ENCODE assay signal across 29 cellular contexts in the genomic region with DNA sequence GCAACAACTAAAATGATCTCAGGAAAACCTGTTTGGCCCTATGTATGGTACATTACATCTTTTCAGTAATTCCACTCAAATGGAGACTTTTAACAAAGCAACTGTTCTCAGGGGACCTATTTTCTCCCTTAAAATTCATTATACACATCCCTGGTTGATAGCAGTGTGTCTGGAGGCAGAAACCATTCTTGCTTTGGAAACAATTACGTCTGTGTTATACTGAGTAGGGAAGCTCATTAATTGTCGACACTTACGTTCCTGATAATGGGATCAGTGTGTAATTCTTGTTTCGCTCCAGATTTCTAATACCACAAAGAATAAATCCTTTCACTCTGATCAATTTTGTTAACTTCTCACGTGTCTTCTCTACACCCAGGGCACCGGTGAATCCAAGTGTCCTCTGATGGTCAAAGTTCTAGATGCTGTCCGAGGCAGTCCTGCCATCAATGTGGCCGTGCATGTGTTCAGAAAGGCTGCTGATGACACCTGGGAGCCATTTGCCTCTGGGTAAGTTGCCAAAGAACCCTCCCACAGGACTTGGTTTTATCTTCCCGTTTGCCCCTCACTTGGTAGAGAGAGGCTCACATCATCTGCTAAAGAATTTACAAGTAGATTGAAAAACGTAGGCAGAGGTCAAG. TPM values are rescaled to one million over a fixed set of nuclear protein-coding genes. Genes with fewer than 3 reads are reported as not detected.
"Had no signal": no experiment of that assay in that cellular context is flagged by ENCODE, and none has a peak within 500 bp of the region (broad histone marks: within the 10 kb centered on the region; RNA-seq: fewer than 3 reads in every experiment).

No MANE protein-coding gene starts in this region.

- H3K4me1 Mint-ChIP-seq: activated naive CD4-positive, alpha-beta T cell treated with anti-CD3 and anti-CD28 coated beads, Interleukin-2, amount 50 U/mL, for 24 hours; activated naive CD8-positive, alpha-beta T cell treated with anti-CD3 and anti-CD28 coated beads, Interleukin-2, amount 50 U/mL, for 24 hours; activated T-helper 17 cell treated with anti-CD3 and anti-CD28 coated beads, Interleukin-2, amount 50 U/mL, for 72 hours had no signal

- DNase-seq: activated CD4-positive, alpha-beta T cell treated with anti-CD3 and anti-CD28 coated beads for 48 hours; activated CD4-positive, alpha-beta T cell treated with anti-CD3 and anti-CD28 coated beads, Interleukin-2, amount 50 U/mL, for 48 hours; activated naive CD8-positive, alpha-beta T cell treated with anti-CD3 and anti-CD28 coated beads, Interleukin-2, amount 50 U/mL, for 24 hours; activated T-cell treated with anti-CD3 and anti-CD28 coated beads, Interleukin-2, amount 50 U/mL, for 4 hours; anterior cingulate cortex; dermis blood vessel endothelial cell; effector CD8-positive, alpha-beta T cell; erythroblast; heart right ventricle; left ventricle myocardium inferior; nucleus accumbens; pancreas; retina; stimulated activated CD4-positive, alpha-beta T cell treated with anti-CD3 and anti-CD28 coated beads, Interleukin-15, amount 100 ng/mL, for 24 hours; stimulated activated CD4-positive, alpha-beta T cell treated with anti-CD3 and anti-CD28 coated beads, Interleukin-2, amount 100 ng/mL, for 24 hours; stimulated activated naive CD4-positive, alpha-beta T cell; SW 1271; T-helper 9 cell; tibial artery; WERI-Rb-1 had no signal

- H3K36me3 ChIP-seq: heart right ventricle, left ventricle myocardium inferior, pancreas, prostate gland, suprapubic skin, tibial artery, WERI-Rb-1 had no signal

- H3K9me3 ChIP-seq: left ventricle myocardium inferior, pancreas, prostate gland, suprapubic skin, tibial artery had no signal

- H3K9me3 Mint-ChIP-seq: activated naive CD4-positive, alpha-beta T cell treated with anti-CD3 and anti-CD28 coated beads, Interleukin-2, amount 50 U/mL, for 24 hours; activated naive CD8-positive, alpha-beta T cell treated with anti-CD3 and anti-CD28 coated beads, Interleukin-2, amount 50 U/mL, for 24 hours; activated T-cell treated with anti-CD3 and anti-CD28 coated beads, Interleukin-2, amount 50 U/mL, for 4 hours; T-helper 1 cell treated with Interleukin-12 subunit alpha and Interleukin-12 subunit beta and Interleukin-4 antibody, amounts not matched to agents 30 μg/mL and 1 μg/mL, for 36 hours had no signal

- H3K27ac Mint-ChIP-seq: activated naive CD4-positive, alpha-beta T cell treated with anti-CD3 and anti-CD28 coated beads, Interleukin-2, amount 50 U/mL, for 24 hours; activated naive CD8-positive, alpha-beta T cell treated with anti-CD3 and anti-CD28 coated beads, Interleukin-2, amount 50 U/mL, for 24 hours; activated T-helper 17 cell treated with anti-CD3 and anti-CD28 coated beads, Interleukin-2, amount 50 U/mL, for 72 hours; nephron; T-helper 1 cell treated with Interleukin-12 subunit alpha and Interleukin-12 subunit beta and Interleukin-4 antibody, amounts not matched to agents 30 μg/mL and 1 μg/mL, for 36 hours had no signal

- H3K27me3 Mint-ChIP-seq: activated naive CD8-positive, alpha-beta T cell treated with anti-CD3 and anti-CD28 coated beads, Interleukin-2, amount 50 U/mL, for 24 hours had no signal

- H3K4me3 Mint-ChIP-seq: activated naive CD4-positive, alpha-beta T cell treated with anti-CD3 and anti-CD28 coated beads, Interleukin-2, amount 50 U/mL, for 24 hours; activated naive CD8-positive, alpha-beta T cell treated with anti-CD3 and anti-CD28 coated beads, Interleukin-2, amount 50 U/mL, for 24 hours; activated T-cell treated with anti-CD3 and anti-CD28 coated beads, Interleukin-2, amount 50 U/mL, for 4 hours; activated T-helper 17 cell treated with anti-CD3 and anti-CD28 coated beads, Interleukin-2, amount 50 U/mL, for 72 hours; nephron; T-helper 1 cell treated with Interleukin-12 subunit alpha and Interleukin-12 subunit beta and Interleukin-4 antibody, amounts not matched to agents 30 μg/mL and 1 μg/mL, for 36 hours had no signal

- H3K27me3 ChIP-seq: pancreas, suprapubic skin, tibial artery had no signal

- H3K4me3 ChIP-seq: heart right ventricle, left ventricle myocardium inferior, pancreas, prostate gland, suprapubic skin, tibial artery had no signal

- H3K36me3 Mint-ChIP-seq: activated naive CD4-positive, alpha-beta T cell treated with anti-CD3 and anti-CD28 coated beads, Interleukin-2, amount 50 U/mL, for 24 hours had no signal

- H3K27ac ChIP-seq: heart right ventricle, left ventricle myocardium inferior, prostate gland, suprapubic skin, tibial artery, WERI-Rb-1 had no signal

- H3K4me1 ChIP-seq: heart right ventricle, left ventricle myocardium inferior, prostate gland, tibial artery had no signal

RNA-seq across cellular contexts. Expression of a gene that starts 1.0 kb away (rescaled TPM):
- total RNA-seq: activated T-helper 17 cell treated with anti-CD3 and anti-CD28 coated beads, Interleukin-2, amount 50 U/mL, for 72 hours; dermis blood vessel endothelial cell; fibroblast of lung; fibroblast of villous mesenchyme; left ventricle myocardium inferior; lung microvascular endothelial cell; suprapubic skin had no signal
- polyA plus RNA-seq: fibroblast of lung had no signal
